ENCODE assay signal across 9 cellular contexts in genomic region chr19:22545751-22546150, GRCh38.
DNase-seq lines count a peak whose midpoint lies in the region; ATAC-seq lines count a peak whose summit lies in the region.
"Had no signal": no experiment of that assay in that cellular context is flagged by ENCODE, and none has a peak within 500 bp of the region (broad histone marks: within the 10 kb centered on the region; RNA-seq: fewer than 3 reads in every experiment).

No MANE protein-coding gene starts in this region.

- H3K27me3 ChIP-seq in H7 (ENCODE audit: control insufficient read depth, insufficient read depth, low read length) (no peaks in the 10 kb centered on the region), right cardiac atrium (ENCODE audit: control insufficient read depth, insufficient read depth) (no peaks in the 10 kb centered on the region)
- H3K27me3 ChIP-seq: cardiac muscle cell had no signal

- no peaks in the 10 kb centered on the region for H3K36me3 Mint-ChIP-seq in stimulated activated effector memory CD8-positive, alpha-beta T cell treated with anti-CD3 and anti-CD28 coated beads, Interleukin-12 subunit alpha, Interleukin-12 subunit beta, amount 100 ng/mL, for 72 hours

- no peaks in the 10 kb centered on the region for H3K9me3 ChIP-seq in right cardiac atrium (ENCODE audit: control insufficient read depth, low read length)

- H3K4me3 Mint-ChIP-seq in stimulated activated effector memory CD8-positive, alpha-beta T cell treated with anti-CD3 and anti-CD28 coated beads, Interleukin-12 subunit alpha, Interleukin-12 subunit beta, amount 100 ng/mL, for 72 hours = no peak overlapping the region

- H3K27ac Mint-ChIP-seq in stimulated activated effector memory CD8-positive, alpha-beta T cell treated with anti-CD3 and anti-CD28 coated beads, Interleukin-12 subunit alpha, Interleukin-12 subunit beta, amount 100 ng/mL, for 72 hours = no peak overlapping the region

- intact Hi-C loops in right cardiac atrium (cut with DNase I) = no loop called here

- no peak overlapping the region for H3K27ac ChIP-seq in right cardiac atrium (ENCODE audit: low read length)
- H3K27ac ChIP-seq: cardiac muscle cell had no signal

- 13% methylated on average over 5 of the region's 5 CpGs for WGBS in right cardiac atrium

- no peaks in the 10 kb centered on the region for H3K4me1 Mint-ChIP-seq in stimulated activated effector memory CD8-positive, alpha-beta T cell treated with anti-CD3 and anti-CD28 coated beads, Interleukin-12 subunit alpha, Interleukin-12 subunit beta, amount 100 ng/mL, for 72 hours

- H3K4me1 ChIP-seq in right cardiac atrium (ENCODE audit: control insufficient read depth, insufficient read depth, low read length) = no peaks in the 10 kb centered on the region

- no peak overlapping the region for H3K4me3 ChIP-seq in H7 (ENCODE audit: insufficient read depth, low read depth, low read length)
- no peak overlapping the region for H3K4me3 ChIP-seq in right cardiac atrium (ENCODE audit: low read length)
- H3K4me3 ChIP-seq: cardiac muscle cell had no signal

- DNase-seq in COR-L47 (lab: John Stamatoyannopoulos, UW) (peak; percentile 13), H7 (peak; percentile 61), T-helper 9 cell (peak; percentile 5), right cardiac atrium (peak in 2 of 3 donors; percentile 50 to 85)
- peak; percentile 8 to 57 for DNase-seq in stimulated activated effector memory CD8-positive, alpha-beta T cell treated with anti-CD3 and anti-CD28 coated beads, Interleukin-12 subunit alpha, Interleukin-12 subunit beta, amount 100 ng/mL, for 72 hours (ENCODE audit: low spot score in 2 of 2)

- H3K36me3 ChIP-seq in H7 (replicated peaks; ENCODE audit: control insufficient read depth, insufficient read depth, low read length) = no peaks in the 10 kb centered on the region
- H3K36me3 ChIP-seq: cardiac muscle cell had no signal

- H3K9me3 Mint-ChIP-seq in stimulated activated effector memory CD8-positive, alpha-beta T cell treated with anti-CD3 and anti-CD28 coated beads, Interleukin-12 subunit alpha, Interleukin-12 subunit beta, amount 100 ng/mL, for 72 hours = peaks cover 24% of the 10 kb centered on the region

- ATAC-seq in right cardiac atrium (peak; percentile 69 to 72), HG02884 (IDR thresholded peaks at IDR 0.05; ENCODE audit: unreplicated experiment) (no peak), HG02623 (IDR thresholded peaks at IDR 0.05; ENCODE audit: unreplicated experiment) (no peak), HG03354 (IDR thresholded peaks at IDR 0.05; ENCODE audit: poor library complexity, severe bottlenecking, unreplicated experiment) (no peak)
- ATAC-seq in stimulated activated effector memory CD8-positive, alpha-beta T cell treated with anti-CD3 and anti-CD28 coated beads, Interleukin-12 subunit alpha, Interleukin-12 subunit beta, amount 100 ng/mL, for 72 hours = no peak

Comparison
In these comparisons a context has a peak if more than half of its experiments do, and no peak if none do; other contexts are left out.
1. DNase-seq: peak in every context shown above with its lines; median percentile 68 in right cardiac atrium; 61 in H7; 32 in stimulated activated effector memory CD8-positive, alpha-beta T cell treated with anti-CD3 and anti-CD28 coated beads, Interleukin-12 subunit alpha, Interleukin-12 subunit beta, amount 100 ng/mL, for 72 hours; 13 in COR-L47; 5 in T-helper 9 cell.
2. ATAC-seq: peak in right cardiac atrium (2 of 2); none in stimulated activated effector memory CD8-positive, alpha-beta T cell treated with anti-CD3 and anti-CD28 coated beads, Interleukin-12 subunit alpha, Interleukin-12 subunit beta, amount 100 ng/mL, for 72 hours (single experiment), HG02884 (single experiment), HG02623 (single experiment) and HG03354 (single experiment).